Comparison of ENCODE assay signal across 9 cellular contexts in genomic region chr12:12081836-12082497, GRCh38. TPM values are rescaled to one million over a fixed set of nuclear protein-coding genes. Genes with fewer than 3 reads are reported as not detected.
DNase-seq lines count a peak whose midpoint lies in the region; TF ChIP-seq lines count a peak whose summit lies in the region.
"Had no signal": no experiment of that assay in that cellular context is flagged by ENCODE, and none has a peak within 500 bp of the region (broad histone marks: within the 10 kb centered on the region; RNA-seq: fewer than 3 reads in every experiment).

No MANE protein-coding gene starts in this region.

- H4K20me1 ChIP-seq in fibroblast of lung (ENCODE audit: control insufficient read depth, extremely low read depth, insufficient read depth, low read length) = no peaks in the 10 kb centered on the region

- peaks cover 9% of the 10 kb centered on the region for H3K4me1 Mint-ChIP-seq in progenitor cell of endocrine pancreas (ENCODE audit: low read depth)
- H3K4me1 Mint-ChIP-seq: CD4-positive, alpha-beta memory T cell had no signal

- no peaks in the 10 kb centered on the region for H3K9me3 ChIP-seq in fibroblast of lung (ENCODE audit: control insufficient read depth, insufficient read depth, low read depth, low read length)

- H3K27me3 ChIP-seq in fibroblast of lung (ENCODE audit: control insufficient read depth, insufficient read depth, low read length) = no peaks in the 10 kb centered on the region

- H3K36me3 Mint-ChIP-seq in progenitor cell of endocrine pancreas (ENCODE audit: insufficient read depth) = peaks cover 2% of the 10 kb centered on the region
- H3K36me3 Mint-ChIP-seq: CD4-positive, alpha-beta memory T cell had no signal

- peak overlapping the region; percentile 59 for H2AFZ ChIP-seq in fibroblast of lung (ENCODE audit: low read length)

- H3K9ac ChIP-seq in fibroblast of lung (ENCODE audit: insufficient read depth, low read length) = no peak overlapping the region

- no peak overlapping the region for H3K4me3 ChIP-seq in fibroblast of lung (replicated peaks in 1 of 4; ENCODE audit: control extremely low read depth in 1 of 4, insufficient read depth in 1 of 4, low read depth in 3 of 4, low read length in 4 of 4)

- H3K79me2 ChIP-seq in fibroblast of lung (ENCODE audit: control insufficient read depth, insufficient read depth, low read length) = no peaks in the 10 kb centered on the region

- H3K27me3 Mint-ChIP-seq in progenitor cell of endocrine pancreas = peaks cover 6% of the 10 kb centered on the region
- H3K27me3 Mint-ChIP-seq: CD4-positive, alpha-beta memory T cell had no signal

- no peaks in the 10 kb centered on the region for H3K4me1 ChIP-seq in fibroblast of lung (ENCODE audit: control insufficient read depth, extremely low read depth, insufficient read depth, low read length)

- H3K4me3 Mint-ChIP-seq in progenitor cell of endocrine pancreas (ENCODE audit: low read depth) = no peak overlapping the region
- H3K4me3 Mint-ChIP-seq: CD4-positive, alpha-beta memory T cell had no signal

- H3K27ac Mint-ChIP-seq in progenitor cell of endocrine pancreas = peak overlapping the region; percentile 42

- no peaks in the 10 kb centered on the region for H3K9me3 Mint-ChIP-seq in progenitor cell of endocrine pancreas (ENCODE audit: low read depth)
- H3K9me3 Mint-ChIP-seq: CD4-positive, alpha-beta memory T cell had no signal

- no peak overlapping the region for H3K27ac ChIP-seq in fibroblast of lung (ENCODE audit: insufficient read depth, low read length)

- H3K4me2 ChIP-seq in fibroblast of lung (ENCODE audit: extremely low read depth, insufficient read depth, low read length) = no peak overlapping the region

- no peaks in the 10 kb centered on the region for H3K36me3 ChIP-seq in fibroblast of lung (ENCODE audit: control insufficient read depth, insufficient read depth, low read length)

- TF ChIP-seq CTCF in fibroblast of lung (conservative IDR thresholded peaks at IDR 0.05 in 1 of 2, IDR thresholded peaks at IDR 0.05 in 1 of 2; ENCODE audit: low read depth in 1 of 2, low read length in 2 of 2) (peak in 1 of 2 donors; percentile 3), progenitor cell of endocrine pancreas (IDR thresholded peaks at IDR 0.05; ENCODE audit: unreplicated experiment) (no peak)

- peak; percentile 34 for DNase-seq in NOMO-1 treated with DMSO at 0.1 percent for 48 hours (lab: John Stamatoyannopoulos, UW; ENCODE audit: unreplicated experiment)
- DNase-seq in NOMO-1 treated with dmso at 0.1 percent for 144 hours (lab: John Stamatoyannopoulos, UW; ENCODE audit: unreplicated experiment) = no peak
- peak; percentile 21 for DNase-seq in HK-2 (ENCODE audit: unreplicated experiment)
- DNase-seq in RPMI8226 = peak; percentile 38
- DNase-seq in fibroblast of lung (ENCODE audit: low read depth in 2 of 2) = peak; percentile 39 to 61
- DNase-seq in progenitor cell of endocrine pancreas (ENCODE audit: low spot score, unreplicated experiment) = no peak
- no peak for DNase-seq in NCI-H510A treated with DMSO at 0.1 percent for 48 hours (lab: John Stamatoyannopoulos, UW)
- no peak for DNase-seq in activated CD4-positive, alpha-beta T cell treated with anti-CD3 and anti-CD28 coated beads, Interleukin-2, amount 50 U/mL, for 1 hour

RNA-seq across cellular contexts. Expression of gene BCL2L14, which starts 11.2 kb away (rescaled TPM):
- total RNA-seq in fibroblast of lung (not detected in 2 replicates), progenitor cell of endocrine pancreas (1.1 and 1.4 TPM in 2 replicates)
- not detected in 2 replicates for polyA plus RNA-seq in fibroblast of lung
- polyA plus RNA-seq in fibroblast of lung (2012) = not detected in 2 replicates
- not detected in 2 replicates for polyA minus RNA-seq in fibroblast of lung (ENCODE audit: low replicate concordance)

Comparison
In these comparisons a context has a peak if more than half of its experiments do, and no peak if none do; other contexts are left out.
1. DNase-seq: peak in NOMO-1 treated with DMSO at 0.1 percent for 48 hours (single experiment), HK-2 (single experiment), RPMI8226 (single experiment) and fibroblast of lung (2 of 2); none in NOMO-1 treated with dmso at 0.1 percent for 144 hours (single experiment), progenitor cell of endocrine pancreas (single experiment), NCI-H510A treated with DMSO at 0.1 percent for 48 hours (single experiment) and activated CD4-positive, alpha-beta T cell treated with anti-CD3 and anti-CD28 coated beads, Interleukin-2, amount 50 U/mL, for 1 hour (single experiment).